Comparison of ENCODE assay signal across 1 cellular context in the genomic region with DNA sequence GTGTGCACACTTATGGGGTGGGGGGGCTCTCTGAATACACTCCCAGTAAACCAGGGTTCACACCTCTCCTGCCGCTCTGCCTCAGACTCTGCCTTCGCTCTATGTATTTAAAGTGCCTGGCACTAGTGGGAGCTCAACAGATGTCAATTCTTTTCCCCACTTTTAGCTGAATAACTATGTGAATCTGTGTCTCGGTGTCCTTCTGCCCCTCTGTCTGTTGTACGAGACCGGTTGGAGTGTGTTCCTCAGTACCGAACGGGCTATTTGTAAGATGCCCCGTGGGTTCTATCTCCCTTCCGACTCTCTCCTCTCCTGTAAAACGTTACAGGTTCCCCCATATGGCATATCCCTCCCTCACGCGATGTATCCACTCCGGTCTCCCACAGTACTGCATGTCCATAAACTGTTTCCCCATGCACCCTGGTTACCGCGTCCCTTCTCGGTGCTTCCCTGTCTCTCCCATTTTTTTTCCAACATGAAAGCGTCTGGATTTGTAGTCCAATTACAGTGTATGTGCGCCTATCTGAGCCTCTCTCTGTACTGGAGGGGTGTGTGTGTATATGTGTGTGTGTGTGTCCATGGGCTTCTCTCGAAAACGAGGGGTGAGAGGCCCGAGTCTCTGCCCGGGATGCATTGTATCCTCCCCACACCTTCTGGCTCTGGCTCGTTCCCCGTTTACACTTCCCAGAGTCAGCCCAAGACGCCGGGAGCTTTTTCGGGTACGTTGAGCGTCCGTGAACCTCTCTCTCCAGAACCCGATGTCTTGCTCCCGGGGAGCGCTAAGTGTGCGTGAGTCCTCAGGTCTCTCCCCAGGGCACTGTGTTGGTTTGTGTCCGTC.
TF ChIP-seq lines count a peak whose summit lies in the region.

No MANE protein-coding gene starts in this region.

TF ChIP-seq in GM12878, 131 proteins besides CTCF, POLR2A, EP300 and RAD21 (continued from another document):
- TF ChIP-seq, protein P1, sequence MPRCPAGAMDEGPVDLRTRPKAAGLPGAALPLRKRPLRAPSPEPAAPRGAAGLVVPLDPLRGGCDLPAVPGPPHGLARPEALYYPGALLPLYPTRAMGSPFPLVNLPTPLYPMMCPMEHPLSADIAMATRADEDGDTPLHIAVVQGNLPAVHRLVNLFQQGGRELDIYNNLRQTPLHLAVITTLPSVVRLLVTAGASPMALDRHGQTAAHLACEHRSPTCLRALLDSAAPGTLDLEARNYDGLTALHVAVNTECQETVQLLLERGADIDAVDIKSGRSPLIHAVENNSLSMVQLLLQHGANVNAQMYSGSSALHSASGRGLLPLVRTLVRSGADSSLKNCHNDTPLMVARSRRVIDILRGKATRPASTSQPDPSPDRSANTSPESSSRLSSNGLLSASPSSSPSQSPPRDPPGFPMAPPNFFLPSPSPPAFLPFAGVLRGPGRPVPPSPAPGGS (IDR thresholded peaks at IDR 0.05; ENCODE audit: borderline replicate concordance, insufficient read depth, low read depth, low read length, poor library complexity, severe bottlenecking) = no peak
- TF ChIP-seq ZZZ3 (IDR thresholded peaks at IDR 0.05; ENCODE audit: control insufficient read depth, insufficient read length, low read depth) (no peak), MXI1 (IDR thresholded peaks at IDR 0.05; ENCODE audit: low read depth, low read length) (peak; percentile 16; the same call in 1 of the 2 replicates), POLR2AphosphoS5 (IDR thresholded peaks at IDR 0.05; ENCODE audit: low read length) (peak; percentile 55), SIN3A (IDR thresholded peaks at IDR 0.05; ENCODE audit: low read depth, low read length) (0 out of 2 replicates have a peak, but pooled peaks have one; percentile 1), ZBTB40 (IDR thresholded peaks at IDR 0.05; ENCODE audit: borderline replicate concordance) (0 out of 2 replicates have a peak, but pooled peaks have one; percentile 24), CUX1 (IDR thresholded peaks at IDR 0.05; ENCODE audit: insufficient replicate concordance, low read depth, low read length) (no peak), GABPA (IDR thresholded peaks at IDR 0.05; ENCODE audit: low read depth) (no peak), MLLT1 (IDR thresholded peaks at IDR 0.05) (no peak), RCOR1 (conservative IDR thresholded peaks at IDR 0.05; ENCODE audit: low read depth, low read length) (no peak), EZH2 (IDR thresholded peaks at IDR 0.05; ENCODE audit: borderline replicate concordance, control insufficient read depth, low read depth, low read length) (no peak), NFIC (IDR thresholded peaks at IDR 0.05; ENCODE audit: low read depth, low read length) (no peak), ZBTB11 (CRISPR knock-in tag; IDR thresholded peaks at IDR 0.05) (peak; percentile 33; the same call in 1 of the 2 replicates), BRCA1 (IDR thresholded peaks at IDR 0.05; ENCODE audit: low read depth, low read length) (no peak), FOXM1 (IDR thresholded peaks at IDR 0.05; ENCODE audit: low read depth, low read length) (no peak), TBL1XR1 (IDR thresholded peaks at IDR 0.05; ENCODE audit: low read depth, low read length) (no peak), E2F8 (IDR thresholded peaks at IDR 0.05; ENCODE audit: low read depth, partially characterized antibody) (no peak), USF1 (IDR thresholded peaks at IDR 0.05; ENCODE audit: borderline replicate concordance, extremely low read length, insufficient read depth, low read depth, low read length) (no peak)
